15 cellular contexts compared by ENCODE assay signal in the genomic region with DNA sequence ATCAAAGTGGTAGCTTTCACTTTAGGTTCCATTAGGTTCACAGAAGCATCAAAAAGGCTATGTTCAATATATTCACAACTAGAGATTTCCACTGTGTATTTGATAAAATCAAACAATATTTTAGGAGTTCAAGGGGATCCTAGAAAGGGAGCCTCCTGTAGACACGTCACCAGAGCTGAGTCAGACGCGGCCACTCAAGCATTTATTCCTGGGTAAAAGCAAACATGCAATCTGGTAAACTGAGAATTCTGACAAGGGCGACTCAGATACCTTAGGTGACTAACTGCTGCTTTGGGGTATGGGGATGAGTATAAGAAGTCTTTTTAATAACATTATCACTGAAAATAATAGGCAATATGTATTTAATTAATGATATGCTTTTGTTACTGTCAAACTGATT.
"Had no signal": no experiment of that assay in that cellular context is flagged by ENCODE, and none has a peak within 500 bp of the region (broad histone marks: within the 10 kb centered on the region; RNA-seq: fewer than 3 reads in every experiment).

No MANE protein-coding gene starts in this region.

- DNase-seq: activated CD4-positive, alpha-beta T cell treated with anti-CD3 and anti-CD28 coated beads, Interleukin-2, amount 10 ng/mL, durations not matched to agents 7 days and 5 days; activated CD8-positive, alpha-beta memory T cell treated with anti-CD3 and anti-CD28 coated beads, Interleukin-2, amount 50 U/mL, for 4 hours; activated effector memory CD4-positive, alpha-beta T cell treated with Interleukin-2 at 50 U/mL for 16 hours; activated naive CD4-positive, alpha-beta T cell treated with anti-CD3 and anti-CD28 coated beads, Interleukin-2, amount 50 U/mL, for 16 hours; activated T-cell treated with anti-CD3 and anti-CD28 coated beads, Interleukin-2, amount 50 U/mL, for 4 hours; effector memory CD8-positive, alpha-beta T cell; foreskin melanocyte; hypothalamus; sigmoid colon; spleen; stimulated activated CD4-positive, alpha-beta T cell treated with anti-CD3 and anti-CD28 coated beads, Interleukin-4, amount 100 ng/mL, for 4 hours; T-cell; upper lobe of right lung had no signal

- H3K4me3 ChIP-seq: lung, sigmoid colon, spleen, thoracic aorta, upper lobe of right lung had no signal
